ENCODE assay signal across 8 cellular contexts in genomic region chr10:100653957-100654834, GRCh38.
DNase-seq lines count a peak whose midpoint lies in the region; ATAC-seq, FAIRE-seq and TF ChIP-seq lines count a peak whose summit lies in the region.

No MANE protein-coding gene starts in this region.

- H4K20me1 ChIP-seq in HepG2 (ENCODE audit: insufficient read depth, low read length): no peaks in the 10 kb centered on the region

- CTCF ChIA-PET in HepG2 (lab: Yijun Ruan, JAX; ENCODE audit: low intra/inter-chr PET ratio, low total read pairs): no interaction called here

- peak overlapping the region; percentile 58 for H3K4me2 ChIP-seq in HepG2 (ENCODE audit: low read depth, low read length)

- TF ChIP-seq EP300 in HepG2 (IDR thresholded peaks at IDR 0.05; ENCODE audit: low read depth in 2 of 2, low read length in 2 of 2): no peak
- no peak for TF ChIP-seq EP300 in HepG2 (CRISPR knock-in tag; IDR thresholded peaks at IDR 0.05; ENCODE audit: borderline replicate concordance)
- no peak for TF ChIP-seq EP300 in upper lobe of left lung (IDR thresholded peaks at IDR 0.05)

- H3K9me3 ChIP-seq in HepG2 (ENCODE audit: low read length) (no peaks in the 10 kb centered on the region), right lobe of liver (no peaks in the 10 kb centered on the region), upper lobe of left lung (no peaks in the 10 kb centered on the region)

- TF ChIP-seq POLR2A in HepG2 (IDR thresholded peaks at IDR 0.05; ENCODE audit: insufficient read depth in 1 of 2, low read depth in 2 of 2, low read length in 2 of 2) (no peak), right lobe of liver (IDR thresholded peaks at IDR 0.05) (no peak), upper lobe of left lung (IDR thresholded peaks at IDR 0.05) (no peak)

- no peak for TF ChIP-seq CTCF in HepG2 (CRISPR knock-in tag; IDR thresholded peaks at IDR 0.05)
- TF ChIP-seq CTCF in right lobe of liver (IDR thresholded peaks at IDR 0.05): no peak
- no peak for TF ChIP-seq CTCF in upper lobe of left lung (IDR thresholded peaks at IDR 0.05)

- TF ChIP-seq RAD21 in HepG2 (CRISPR knock-in tag; IDR thresholded peaks at IDR 0.05): no peak

- peaks cover 20% of the 10 kb centered on the region; the same call in 1 of the 2 replicates for H3K4me1 ChIP-seq in HepG2 (ENCODE audit: insufficient read depth, low read length)
- peaks cover 0 to 7% (median 0%) of the 10 kb centered on the region in 4 donors for H3K4me1 ChIP-seq in right lobe of liver
- H3K4me1 ChIP-seq in upper lobe of left lung: peaks cover 25 to 35% (median 30%) of the 10 kb centered on the region in 4 donors

- H3K79me2 ChIP-seq in HepG2 (ENCODE audit: insufficient read depth, low read length): no peaks in the 10 kb centered on the region

- ATAC-seq in HepG2: peak; percentile 34
- ATAC-seq in right lobe of liver: no peak
- ATAC-seq in upper lobe of left lung (ENCODE audit: low FRiP score in 2 of 2): no peak
- ATAC-seq in HG02970 (IDR thresholded peaks at IDR 0.05; ENCODE audit: low FRiP score, unreplicated experiment): no peak
- ATAC-seq in HG03039 (IDR thresholded peaks at IDR 0.05; ENCODE audit: unreplicated experiment): no peak

- no peak for DNase-seq in HepG2 (ENCODE audit: low spot score)
- no peak for DNase-seq in right lobe of liver
- peak; percentile 20 for DNase-seq in activated T-cell treated with anti-CD3 and anti-CD28 coated beads for 24 hours (ENCODE audit: low read depth)
- DNase-seq in islet precursor cell: peak; percentile 89
- peak in 1 of 2 donors; percentile 82 for DNase-seq in upper lobe of left lung
- no peak for DNase-seq in NCI-H2081 treated with DMSO at 0.1 percent for 48 hours (lab: John Stamatoyannopoulos, UW)

- no peak overlapping the region for H3K9ac ChIP-seq in HepG2 (ENCODE audit: insufficient read depth, low read depth, low read length)

- no peak for FAIRE-seq in HepG2 (lab: Jason Lieb, UNC)

- BruUV-seq in HepG2 (replicated peaks; lab: Mats Ljungman, UMichigan): no TSS peak

- WGBS in HepG2 (ENCODE audit: low lambda C conversion rate): 2% methylated on average over 36 of the region's 64 CpGs
- 3% methylated on average over 51 of the region's 64 CpGs for WGBS in right lobe of liver (ENCODE audit: insufficient coverage, low coverage, low lambda C conversion rate, missing lambda C conversion rate)
- WGBS in upper lobe of left lung, 2 donors: 0 to 1% methylated on average over 23 to 52 of the region's 64 CpGs

- H3K27ac ChIP-seq in HepG2 (ENCODE audit: extremely low read length, insufficient read depth, low read length) (no peak overlapping the region), right lobe of liver (no peak overlapping the region), upper lobe of left lung (no peak overlapping the region)

- no peak overlapping the region for H2AFZ ChIP-seq in HepG2 (ENCODE audit: low read length)

- POLR2A ChIA-PET in HepG2 (lab: Yijun Ruan, JAX): no interaction called here

- H3K4me3 ChIP-seq in HepG2 (replicated peaks in 1 of 3; ENCODE audit: insufficient read depth in 1 of 3, low read depth in 2 of 3, low read length in 3 of 3): peak overlapping the region; percentile 17 to 60 (median 34); a peak in 4 of 6 replicates
- no peak overlapping the region for H3K4me3 ChIP-seq in right lobe of liver
- peak overlapping the region in 3 of 4 donors; percentile 9 to 40 (median 20) for H3K4me3 ChIP-seq in upper lobe of left lung

- intact Hi-C loops in HepG2 (cut with micrococcal nuclease; ENCODE audit: unreplicated experiment): no loop called here
- intact Hi-C loops in right lobe of liver (cut with DNase I): no loop called here

- peaks cover 12 to 66% of the 10 kb centered on the region in 2 experiments for H3K27me3 ChIP-seq in HepG2 (ENCODE audit: control insufficient read depth in 1 of 2, insufficient read depth in 2 of 2, low read length in 2 of 2)
- H3K27me3 ChIP-seq in right lobe of liver: peaks cover 0 to 28% of the 10 kb centered on the region in 2 donors
- H3K27me3 ChIP-seq in upper lobe of left lung: peaks cover 0 to 63% (median 40%) of the 10 kb centered on the region in 4 donors

- no peaks in the 10 kb centered on the region for H3K36me3 ChIP-seq in HepG2 (replicated peaks in 1 of 2; ENCODE audit: control insufficient read depth in 1 of 2, insufficient read depth in 2 of 2, low read length in 2 of 2)
- no peaks in the 10 kb centered on the region for H3K36me3 ChIP-seq in right lobe of liver
- H3K36me3 ChIP-seq in upper lobe of left lung: no peaks in the 10 kb centered on the region

- in situ Hi-C loops in HepG2 (cut with HindIII; ENCODE audit: extremely low pct_ligation_motif_present, low pct_unique_long_range_greater_than_20kb): no loop called here

TF ChIP-seq in HepG2, 621 proteins besides CTCF, POLR2A, EP300 and RAD21:
- TF ChIP-seq ATF4 (CRISPR knock-in tag; IDR thresholded peaks at IDR 0.05) (peak in 1 of 2 experiments; percentile 52; a peak in 1 of 4 replicates), NFKBIZ (CRISPR knock-in tag; IDR thresholded peaks at IDR 0.05) (no peak), GABPB1 (CRISPR knock-in tag; IDR thresholded peaks at IDR 0.05) (peak; percentile 51)
TF ChIP-seq in HepG2: peak in this region for 2.

Comparison
In these comparisons a context has a peak if more than half of its experiments do, and no peak if none do; other contexts are left out.
1. H3K4me3 ChIP-seq: peak in HepG2 (3 of 3) and upper lobe of left lung (3 of 4); none in right lobe of liver (0 of 3).
2. DNase-seq: peak in activated T-cell treated with anti-CD3 and anti-CD28 coated beads for 24 hours (single experiment) and islet precursor cell (single experiment); none in HepG2 (single experiment), right lobe of liver (0 of 3) and NCI-H2081 treated with DMSO at 0.1 percent for 48 hours (single experiment).